1 cellular context compared by ENCODE assay signal in genomic region chr1:60989745-60990718, GRCh38.
TF ChIP-seq lines count a peak whose summit lies in the region.

No MANE protein-coding gene starts in this region.

TF ChIP-seq in SK-N-SH, 30 proteins besides CTCF, POLR2A, EP300 and RAD21 (continued from another document):
- TF ChIP-seq TEAD4 (IDR thresholded peaks at IDR 0.05; ENCODE audit: borderline replicate concordance, insufficient read depth), result peak; percentile 53; the same call in 1 of the 2 replicates
- TF ChIP-seq POLR2AphosphoS5 (IDR thresholded peaks at IDR 0.05; ENCODE audit: low read depth, low read length), result peak; percentile 43; the same call in 1 of the 2 replicates
- TF ChIP-seq TCF12 (IDR thresholded peaks at IDR 0.05), result peak; percentile 92
- TF ChIP-seq SMC3 (IDR thresholded peaks at IDR 0.05; ENCODE audit: low read depth, low read length), result no peak
- TF ChIP-seq FOSL2 (IDR thresholded peaks at IDR 0.05; ENCODE audit: borderline replicate concordance, low read depth), result peak; percentile 89
- TF ChIP-seq, protein P1, sequence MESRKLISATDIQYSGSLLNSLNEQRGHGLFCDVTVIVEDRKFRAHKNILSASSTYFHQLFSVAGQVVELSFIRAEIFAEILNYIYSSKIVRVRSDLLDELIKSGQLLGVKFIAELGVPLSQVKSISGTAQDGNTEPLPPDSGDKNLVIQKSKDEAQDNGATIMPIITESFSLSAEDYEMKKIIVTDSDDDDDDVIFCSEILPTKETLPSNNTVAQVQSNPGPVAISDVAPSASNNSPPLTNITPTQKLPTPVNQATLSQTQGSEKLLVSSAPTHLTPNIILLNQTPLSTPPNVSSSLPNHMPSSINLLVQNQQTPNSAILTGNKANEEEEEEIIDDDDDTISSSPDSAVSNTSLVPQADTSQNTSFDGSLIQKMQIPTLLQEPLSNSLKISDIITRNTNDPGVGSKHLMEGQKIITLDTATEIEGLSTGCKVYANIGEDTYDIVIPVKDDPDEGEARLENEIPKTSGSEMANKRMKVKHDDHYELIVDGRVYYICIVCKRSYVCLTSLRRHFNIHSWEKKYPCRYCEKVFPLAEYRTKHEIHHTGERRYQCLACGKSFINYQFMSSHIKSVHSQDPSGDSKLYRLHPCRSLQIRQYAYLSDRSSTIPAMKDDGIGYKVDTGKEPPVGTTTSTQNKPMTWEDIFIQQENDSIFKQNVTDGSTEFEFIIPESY (IDR thresholded peaks at IDR 0.05; ENCODE audit: borderline replicate concordance, low read depth), result peak; percentile 10; the same call in 1 of the 2 replicates
- TF ChIP-seq, protein P2, sequence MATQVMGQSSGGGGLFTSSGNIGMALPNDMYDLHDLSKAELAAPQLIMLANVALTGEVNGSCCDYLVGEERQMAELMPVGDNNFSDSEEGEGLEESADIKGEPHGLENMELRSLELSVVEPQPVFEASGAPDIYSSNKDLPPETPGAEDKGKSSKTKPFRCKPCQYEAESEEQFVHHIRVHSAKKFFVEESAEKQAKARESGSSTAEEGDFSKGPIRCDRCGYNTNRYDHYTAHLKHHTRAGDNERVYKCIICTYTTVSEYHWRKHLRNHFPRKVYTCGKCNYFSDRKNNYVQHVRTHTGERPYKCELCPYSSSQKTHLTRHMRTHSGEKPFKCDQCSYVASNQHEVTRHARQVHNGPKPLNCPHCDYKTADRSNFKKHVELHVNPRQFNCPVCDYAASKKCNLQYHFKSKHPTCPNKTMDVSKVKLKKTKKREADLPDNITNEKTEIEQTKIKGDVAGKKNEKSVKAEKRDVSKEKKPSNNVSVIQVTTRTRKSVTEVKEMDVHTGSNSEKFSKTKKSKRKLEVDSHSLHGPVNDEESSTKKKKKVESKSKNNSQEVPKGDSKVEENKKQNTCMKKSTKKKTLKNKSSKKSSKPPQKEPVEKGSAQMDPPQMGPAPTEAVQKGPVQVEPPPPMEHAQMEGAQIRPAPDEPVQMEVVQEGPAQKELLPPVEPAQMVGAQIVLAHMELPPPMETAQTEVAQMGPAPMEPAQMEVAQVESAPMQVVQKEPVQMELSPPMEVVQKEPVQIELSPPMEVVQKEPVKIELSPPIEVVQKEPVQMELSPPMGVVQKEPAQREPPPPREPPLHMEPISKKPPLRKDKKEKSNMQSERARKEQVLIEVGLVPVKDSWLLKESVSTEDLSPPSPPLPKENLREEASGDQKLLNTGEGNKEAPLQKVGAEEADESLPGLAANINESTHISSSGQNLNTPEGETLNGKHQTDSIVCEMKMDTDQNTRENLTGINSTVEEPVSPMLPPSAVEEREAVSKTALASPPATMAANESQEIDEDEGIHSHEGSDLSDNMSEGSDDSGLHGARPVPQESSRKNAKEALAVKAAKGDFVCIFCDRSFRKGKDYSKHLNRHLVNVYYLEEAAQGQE (IDR thresholded peaks at IDR 0.05; ENCODE audit: low read depth, low read length), result no peak
- TF ChIP-seq USF1 (IDR thresholded peaks at IDR 0.05; ENCODE audit: borderline replicate concordance, low read depth), result 0 out of 2 replicates have a peak, but pooled peaks have one; percentile 33
- TF ChIP-seq MXI1 (IDR thresholded peaks at IDR 0.05; ENCODE audit: low read depth, low read length), result peak; percentile 73; the same call in 1 of the 2 replicates
- TF ChIP-seq, protein P3, sequence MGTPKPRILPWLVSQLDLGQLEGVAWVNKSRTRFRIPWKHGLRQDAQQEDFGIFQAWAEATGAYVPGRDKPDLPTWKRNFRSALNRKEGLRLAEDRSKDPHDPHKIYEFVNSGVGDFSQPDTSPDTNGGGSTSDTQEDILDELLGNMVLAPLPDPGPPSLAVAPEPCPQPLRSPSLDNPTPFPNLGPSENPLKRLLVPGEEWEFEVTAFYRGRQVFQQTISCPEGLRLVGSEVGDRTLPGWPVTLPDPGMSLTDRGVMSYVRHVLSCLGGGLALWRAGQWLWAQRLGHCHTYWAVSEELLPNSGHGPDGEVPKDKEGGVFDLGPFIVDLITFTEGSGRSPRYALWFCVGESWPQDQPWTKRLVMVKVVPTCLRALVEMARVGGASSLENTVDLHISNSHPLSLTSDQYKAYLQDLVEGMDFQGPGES (IDR thresholded peaks at IDR 0.05; ENCODE audit: low read depth, low read length), result no peak
- TF ChIP-seq GATA2 (CRISPR knock-in tag; IDR thresholded peaks at IDR 0.05), result no peak
- TF ChIP-seq, protein P4, sequence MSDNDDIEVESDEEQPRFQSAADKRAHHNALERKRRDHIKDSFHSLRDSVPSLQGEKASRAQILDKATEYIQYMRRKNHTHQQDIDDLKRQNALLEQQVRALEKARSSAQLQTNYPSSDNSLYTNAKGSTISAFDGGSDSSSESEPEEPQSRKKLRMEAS (IDR thresholded peaks at IDR 0.05; ENCODE audit: low read depth), result peak; percentile 86
- no peak for TF ChIP-seq TAF1 (IDR thresholded peaks at IDR 0.05; ENCODE audit: borderline replicate concordance, low read depth, low read length)
- no peak for TF ChIP-seq SIN3A (IDR thresholded peaks at IDR 0.05; ENCODE audit: borderline replicate concordance, low read depth, low read length)
- TF ChIP-seq ELF1 (IDR thresholded peaks at IDR 0.05), result peak; percentile 36; the same call in 1 of the 2 replicates
- TF ChIP-seq EZH2phosphoT487 (IDR thresholded peaks at IDR 0.05; ENCODE audit: borderline replicate concordance, low read depth), result no peak
- TF ChIP-seq FOXJ3 (CRISPR knock-in tag; IDR thresholded peaks at IDR 0.05), result no peak
